10 cellular contexts compared by ENCODE assay signal in genomic region chr6:63441266-63441956, GRCh38.
DNase-seq lines count a peak whose midpoint lies in the region; ATAC-seq and FAIRE-seq lines count a peak whose summit lies in the region.
"Had no signal": no experiment of that assay in that cellular context is flagged by ENCODE, and none has a peak within 500 bp of the region (broad histone marks: within the 10 kb centered on the region; RNA-seq: fewer than 3 reads in every experiment).

No MANE protein-coding gene starts in this region.

- no peaks in the 10 kb centered on the region for H3K4me1 Mint-ChIP-seq in activated naive CD4-positive, alpha-beta T cell treated with anti-CD3 and anti-CD28 coated beads, Interleukin-2, amount 50 U/mL, for 24 hours
- H3K4me1 Mint-ChIP-seq in activated naive CD8-positive, alpha-beta T cell treated with anti-CD3 and anti-CD28 coated beads, Interleukin-2, amount 10 ng/mL, durations not matched to agents 7 days and 5 days: peaks cover 3% of the 10 kb centered on the region
- H3K4me1 Mint-ChIP-seq: brain, mesothelial cell of epicardium had no signal

- H3K4me3 Mint-ChIP-seq in activated naive CD4-positive, alpha-beta T cell treated with anti-CD3 and anti-CD28 coated beads, Interleukin-2, amount 50 U/mL, for 24 hours: peak overlapping the region; percentile 53
- peak overlapping the region; percentile 54 for H3K4me3 Mint-ChIP-seq in activated naive CD8-positive, alpha-beta T cell treated with anti-CD3 and anti-CD28 coated beads, Interleukin-2, amount 10 ng/mL, durations not matched to agents 7 days and 5 days
- H3K4me3 Mint-ChIP-seq: brain, mesothelial cell of epicardium had no signal

- H3K27me3 Mint-ChIP-seq in activated naive CD4-positive, alpha-beta T cell treated with anti-CD3 and anti-CD28 coated beads, Interleukin-2, amount 50 U/mL, for 24 hours: peaks cover under 1% of the 10 kb centered on the region
- H3K27me3 Mint-ChIP-seq in activated naive CD8-positive, alpha-beta T cell treated with anti-CD3 and anti-CD28 coated beads, Interleukin-2, amount 10 ng/mL, durations not matched to agents 7 days and 5 days: no peaks in the 10 kb centered on the region

- H3K36me3 Mint-ChIP-seq in activated naive CD4-positive, alpha-beta T cell treated with anti-CD3 and anti-CD28 coated beads, Interleukin-2, amount 50 U/mL, for 24 hours: no peaks in the 10 kb centered on the region
- peaks cover 2% of the 10 kb centered on the region for H3K36me3 Mint-ChIP-seq in activated naive CD8-positive, alpha-beta T cell treated with anti-CD3 and anti-CD28 coated beads, Interleukin-2, amount 10 ng/mL, durations not matched to agents 7 days and 5 days
- H3K36me3 Mint-ChIP-seq: brain, mesothelial cell of epicardium had no signal

- POLR2A ChIA-PET in activated naive CD8-positive, alpha-beta T cell treated with anti-CD3 and anti-CD28 coated beads, Interleukin-2, amount 10 ng/mL, durations not matched to agents 7 days and 5 days (lab: Charles Lee): no interaction called here

- no peak for FAIRE-seq in frontal cortex (lab: Jason Lieb, UNC)

- no peak overlapping the region for H3K27ac Mint-ChIP-seq in activated naive CD4-positive, alpha-beta T cell treated with anti-CD3 and anti-CD28 coated beads, Interleukin-2, amount 50 U/mL, for 24 hours
- peak overlapping the region; percentile 66 for H3K27ac Mint-ChIP-seq in activated naive CD8-positive, alpha-beta T cell treated with anti-CD3 and anti-CD28 coated beads, Interleukin-2, amount 10 ng/mL, durations not matched to agents 7 days and 5 days
- H3K27ac Mint-ChIP-seq: mesothelial cell of epicardium had no signal

- DNase-seq in activated naive CD4-positive, alpha-beta T cell treated with anti-CD3 and anti-CD28 coated beads, Interleukin-2, amount 50 U/mL, for 16 hours: no peak
- DNase-seq in NCI-H345 (lab: John Stamatoyannopoulos, UW) (peak; percentile 89), 8988T (no peak), frontal cortex (ENCODE audit: low spot score in 2 of 2) (no peak), NOMO-1 treated with DMSO at 0.1 percent for 48 hours (lab: John Stamatoyannopoulos, UW; ENCODE audit: unreplicated experiment) (no peak)
- no peak for DNase-seq in activated naive CD8-positive, alpha-beta T cell treated with anti-CD3 and anti-CD28 coated beads, Interleukin-2, amount 10 ng/mL, durations not matched to agents 7 days and 5 days

- peaks cover 4% of the 10 kb centered on the region for H3K9me3 Mint-ChIP-seq in activated naive CD4-positive, alpha-beta T cell treated with anti-CD3 and anti-CD28 coated beads, Interleukin-2, amount 50 U/mL, for 24 hours
- peaks cover 2% of the 10 kb centered on the region for H3K9me3 Mint-ChIP-seq in activated naive CD8-positive, alpha-beta T cell treated with anti-CD3 and anti-CD28 coated beads, Interleukin-2, amount 10 ng/mL, durations not matched to agents 7 days and 5 days

- ATAC-seq in activated naive CD8-positive, alpha-beta T cell treated with anti-CD3 and anti-CD28 coated beads, Interleukin-2, amount 10 ng/mL, durations not matched to agents 7 days and 5 days (ENCODE audit: low read depth): no peak
- no peak for ATAC-seq in GM21529 (IDR thresholded peaks at IDR 0.05; ENCODE audit: unreplicated experiment)
